In genomic region chr20:3811421-3812258, GRCh38 we compare ENCODE assay signal across 8 cellular contexts. TPM values are rescaled to one million over a fixed set of nuclear protein-coding genes. Genes with fewer than 3 reads are reported as not detected.
DNase-seq lines count a peak whose midpoint lies in the region; ATAC-seq and TF ChIP-seq lines count a peak whose summit lies in the region.

No MANE protein-coding gene starts in this region.

- H3K36me3 ChIP-seq in heart right ventricle = no peaks in the 10 kb centered on the region
- H3K36me3 ChIP-seq in urinary bladder (ENCODE audit: insufficient read depth) = no peaks in the 10 kb centered on the region

- peak; percentile 58 for TF ChIP-seq POLR2A in NB4 (IDR thresholded peaks at IDR 0.05; ENCODE audit: extremely low read depth, insufficient read length)

- ATAC-seq in heart right ventricle = peak; percentile 89 to 96 (median 94)
- no peak for ATAC-seq in HG03039 (IDR thresholded peaks at IDR 0.05; ENCODE audit: unreplicated experiment)

- no peaks in the 10 kb centered on the region for H3K9me3 Mint-ChIP-seq in T-helper 2 cell treated with Interferon-gamma antibody and Interleukin-4, amounts not matched to agents 5 μg/mL and 100 μg/mL, for 36 hours

- H3K4me1 ChIP-seq in heart right ventricle (peaks cover 10 to 70% (median 48%) of the 10 kb centered on the region in 9 donors), urinary bladder (ENCODE audit: insufficient read depth) (peaks cover 2% of the 10 kb centered on the region)

- H3K9me3 ChIP-seq in heart right ventricle = no peaks in the 10 kb centered on the region

- no peaks in the 10 kb centered on the region for H3K27me3 Mint-ChIP-seq in T-helper 2 cell treated with Interferon-gamma antibody and Interleukin-4, amounts not matched to agents 5 μg/mL and 100 μg/mL, for 36 hours (ENCODE audit: low read depth)

- peak overlapping the region; percentile 72 to 96 (median 92) for H3K27ac ChIP-seq in heart right ventricle
- H3K27ac ChIP-seq in urinary bladder (ENCODE audit: low read depth) = peak overlapping the region; percentile 66

- no peaks in the 10 kb centered on the region for H3K27me3 ChIP-seq in heart right ventricle

- peaks cover 61% of the 10 kb centered on the region for H3K4me1 Mint-ChIP-seq in T-helper 2 cell treated with Interferon-gamma antibody and Interleukin-4, amounts not matched to agents 5 μg/mL and 100 μg/mL, for 36 hours (ENCODE audit: low read depth)

- H3K4me3 Mint-ChIP-seq in T-helper 2 cell treated with Interferon-gamma antibody and Interleukin-4, amounts not matched to agents 5 μg/mL and 100 μg/mL, for 36 hours = peak overlapping the region; percentile 82

- peak overlapping the region; percentile 99 for H3K27ac Mint-ChIP-seq in T-helper 2 cell treated with Interferon-gamma antibody and Interleukin-4, amounts not matched to agents 5 μg/mL and 100 μg/mL, for 36 hours

- DNase-seq in DMS 273 (lab: John Stamatoyannopoulos, UW; ENCODE audit: unreplicated experiment) (peak; percentile 99), NB4 (ENCODE audit: low read depth) (peak; percentile 97), amniotic epithelial cell (ENCODE audit: low read depth) (peak; percentile 99), heart right ventricle (peak; percentile 98 to 99), retina (peak; percentile 68)
- DNase-seq in T-helper 2 cell treated with Interferon-gamma antibody and Interleukin-4, amounts not matched to agents 5 μg/mL and 100 μg/mL, for 36 hours (ENCODE audit: low spot score) = peak; percentile 85

- intact Hi-C loops in heart right ventricle (cut with DNase I) = loop anchor here in 1 of 10 donors (2.0 kb wide), 1 partner anchor 17 kb away; no protein-coding TSS in a partner anchor

- WGBS in heart right ventricle, 2 donors = 3% methylated on average over 20 of the region's 20 CpGs
- WGBS in urinary bladder = 2% methylated on average over 20 of the region's 20 CpGs

- H3K4me3 ChIP-seq in NB4 (ENCODE audit: low read depth, low read length) (peak overlapping the region; percentile 61), heart right ventricle (peak overlapping the region in 9 of 10 donors; percentile 22 to 57 (median 47)), urinary bladder (ENCODE audit: low read depth, low read length) (peak overlapping the region; percentile 8)

- H3K36me3 Mint-ChIP-seq in T-helper 2 cell treated with Interferon-gamma antibody and Interleukin-4, amounts not matched to agents 5 μg/mL and 100 μg/mL, for 36 hours (ENCODE audit: low read depth) = peaks cover 29% of the 10 kb centered on the region

- TF ChIP-seq CTCF in NB4 (IDR thresholded peaks at IDR 0.05; ENCODE audit: low read depth, low read length) (no peak), heart right ventricle (IDR thresholded peaks at IDR 0.05) (no peak)

RNA-seq across cellular contexts. Expression of gene AP5S1, which starts 8.7 kb away (rescaled TPM):
- total RNA-seq in heart right ventricle = 10 to 100 TPM; 12.0 to 17.5 (median 14.7) TPM
- polyA plus RNA-seq in heart right ventricle = 1 to 10 TPM; 7.2 to 9.8 TPM
- total RNA-seq in urinary bladder = 10.2 TPM
- polyA plus RNA-seq in urinary bladder = 9.2 TPM

RNA-seq across cellular contexts. Expression of gene CDC25B, which starts 15.5 kb away (rescaled TPM):
- total RNA-seq in heart right ventricle (10 to 100 TPM in 2 of 10 donors, 1 to 10 TPM in 8; 2.8 to 17.3 (median 5.0) TPM), urinary bladder (18.7 TPM)
- polyA plus RNA-seq in heart right ventricle (10 to 100 TPM; 12.6 to 15.9 TPM), urinary bladder (42.2 TPM)

RNA-seq across cellular contexts. Expression of gene CENPB, which starts 25.1 kb away (rescaled TPM):
- 10 to 100 TPM; 52.3 to 95.7 (median 67.7) TPM for total RNA-seq in heart right ventricle
- 10 to 100 TPM; 52.9 to 76.5 TPM for polyA plus RNA-seq in heart right ventricle
- 36.9 TPM for total RNA-seq in urinary bladder
- polyA plus RNA-seq in urinary bladder = 104 TPM

RNA-seq across cellular contexts. Expression of gene SPEF1, which starts 30.4 kb away (rescaled TPM):
- under 1 TPM in 6 of 10 donors, not detected in 4; 0.16 to 0.47 (median 0.23) TPM for total RNA-seq in heart right ventricle
- under 1 TPM; 0.07 to 0.29 TPM for polyA plus RNA-seq in heart right ventricle
- total RNA-seq in urinary bladder = not detected
- polyA plus RNA-seq in urinary bladder = 0.16 TPM

RNA-seq across cellular contexts. Expression of gene MAVS, which starts 35.0 kb away (rescaled TPM):
- total RNA-seq in heart right ventricle (10 to 100 TPM; 36.3 to 48.7 (median 46.1) TPM), urinary bladder (13.8 TPM)
- polyA plus RNA-seq in heart right ventricle (10 to 100 TPM; 17.5 to 38.6 TPM), urinary bladder (21.5 TPM)

Comparison
In these comparisons a context has a peak if more than half of its experiments do, and no peak if none do; other contexts are left out.
1. H3K4me3 ChIP-seq: peak in every context shown above with its lines; median percentile 61 in NB4; 47 in heart right ventricle; 8 in urinary bladder.